In genomic region chr14:53628747-53629146, GRCh38 we compare ENCODE assay signal across 1 cellular context.
TF ChIP-seq lines count a peak whose summit lies in the region.

No MANE protein-coding gene starts in this region.

TF ChIP-seq in GM23338, 12 proteins besides CTCF, POLR2A, EP300 and RAD21 (continued from another document):
- no peak for TF ChIP-seq ZNF462 (CRISPR knock-in tag; IDR thresholded peaks at IDR 0.05)
- no peak for TF ChIP-seq JUNB (IDR thresholded peaks at IDR 0.05; ENCODE audit: unreplicated experiment)
- TF ChIP-seq ZNF114 (CRISPR knock-in tag; IDR thresholded peaks at IDR 0.05), result no peak
